In the genomic region with DNA sequence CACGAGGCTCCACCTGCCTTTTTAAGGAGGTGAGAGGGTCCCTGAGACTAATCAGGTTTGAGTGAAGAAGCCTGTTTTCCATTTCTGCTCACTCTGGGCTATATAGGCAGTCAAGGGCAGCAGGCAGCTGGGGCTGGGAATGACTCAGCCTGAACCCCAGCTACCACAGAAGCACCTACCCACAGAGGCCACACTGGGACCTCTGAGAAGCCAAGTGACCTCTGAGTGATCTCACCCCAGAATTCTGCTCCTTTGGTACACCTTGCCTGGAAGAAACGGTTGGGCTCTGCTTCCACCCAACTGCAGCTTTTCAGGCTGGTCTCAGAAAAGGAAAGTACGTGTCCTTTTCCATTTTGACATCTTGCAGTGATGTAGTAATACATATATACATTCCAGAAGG, we compare ENCODE assay signal across 14 cellular contexts. TPM values are rescaled to one million over a fixed set of nuclear protein-coding genes. Genes with fewer than 3 reads are reported as not detected.
DNase-seq lines count a peak whose midpoint lies in the region; ATAC-seq and TF ChIP-seq lines count a peak whose summit lies in the region.
"Had no signal": no experiment of that assay in that cellular context is flagged by ENCODE, and none has a peak within 500 bp of the region (broad histone marks: within the 10 kb centered on the region; RNA-seq: fewer than 3 reads in every experiment).

No MANE protein-coding gene starts in this region.

- H2BK12ac ChIP-seq in neuronal stem cell (ENCODE audit: low read length) = no peak overlapping the region

- H3K9ac ChIP-seq in neuronal stem cell (ENCODE audit: low read depth, low read length, poor library complexity) = no peak overlapping the region
- H3K9ac ChIP-seq in neural progenitor cell = no peak overlapping the region

- H2AFZ ChIP-seq in neuronal stem cell (ENCODE audit: low read length) (no peak overlapping the region), neural progenitor cell (replicated peaks) (no peak overlapping the region)

- no peak overlapping the region for H2BK120ac ChIP-seq in neuronal stem cell (ENCODE audit: low read depth, low read length)

- no peak overlapping the region for H3K4me2 ChIP-seq in neuronal stem cell (ENCODE audit: insufficient read depth, low read length, poor library complexity, severe bottlenecking)
- no peak overlapping the region for H3K4me2 ChIP-seq in neural progenitor cell

- POLR2A ChIA-PET in activated CD4-positive, alpha-beta memory T cell treated with anti-CD3 and anti-CD28 coated beads for 36 hours (lab: Charles Lee) = interaction anchor here (1.5 kb wide), 1 partner anchor 12 kb away, joined by 4 read pairs; no protein-coding TSS in a partner anchor

- no peaks in the 10 kb centered on the region for H3K36me3 Mint-ChIP-seq in activated CD4-positive, alpha-beta memory T cell treated with anti-CD3 and anti-CD28 coated beads for 36 hours
- H3K36me3 Mint-ChIP-seq in neural progenitor cell = no peaks in the 10 kb centered on the region

- H3K4me3 Mint-ChIP-seq in activated CD4-positive, alpha-beta memory T cell treated with anti-CD3 and anti-CD28 coated beads for 36 hours = no peak overlapping the region
- H3K4me3 Mint-ChIP-seq in neural progenitor cell = no peak overlapping the region
- H3K4me3 Mint-ChIP-seq: activated B cell treated with CpG ODN at 0.5 μM for 24 hours had no signal

- H3K4me1 ChIP-seq in neuronal stem cell (ENCODE audit: control insufficient read depth in 2 of 2, insufficient read depth in 1 of 2, low read depth in 1 of 2, low read length in 2 of 2) (peaks cover 1 to 10% of the 10 kb centered on the region in 2 donors), neural progenitor cell (peaks cover 10% of the 10 kb centered on the region)
- H3K4me1 ChIP-seq: Peyer's patch had no signal

- DNase-seq in NK-92 treated with Interleukin-12 subunit alpha and Interleukin-12 subunit beta, amount 100 ng/mL, for 24 hours (lab: John Stamatoyannopoulos, UW) = peak; percentile 51
- DNase-seq in NK-92 (lab: John Stamatoyannopoulos, UW; ENCODE audit: unreplicated experiment) (no peak), HCEC 1CT (peak; percentile 74), neuronal stem cell (ENCODE audit: low spot score) (no peak), neural progenitor cell (ENCODE audit: low spot score) (no peak), foreskin melanocyte (no peak)
- peak; percentile 59 for DNase-seq in activated CD4-positive, alpha-beta memory T cell treated with anti-CD3 and anti-CD28 coated beads for 36 hours
- DNase-seq: activated B cell treated with CpG ODN at 0.5 μM for 24 hours, mucosa of descending colon, NCI-H1417 treated with DMSO at 0.1 percent for 48 hours, Peyer's patch, tibial artery had no signal

- no peak overlapping the region for H3K27ac Mint-ChIP-seq in activated CD4-positive, alpha-beta memory T cell treated with anti-CD3 and anti-CD28 coated beads for 36 hours
- H3K27ac Mint-ChIP-seq in neural progenitor cell = no peak overlapping the region
- H3K27ac Mint-ChIP-seq: activated B cell treated with CpG ODN at 0.5 μM for 24 hours had no signal

- H3K4ac ChIP-seq in neuronal stem cell (ENCODE audit: low read length) = no peak overlapping the region

- H3K36me3 ChIP-seq in neuronal stem cell (replicated peaks in 1 of 2; ENCODE audit: control insufficient read depth in 2 of 2, insufficient read depth in 2 of 2, low read length in 2 of 2) (no peaks in the 10 kb centered on the region), neural progenitor cell (no peaks in the 10 kb centered on the region)
- H3K36me3 ChIP-seq: Peyer's patch, tibial artery had no signal

- no peak overlapping the region for H3K4me3 ChIP-seq in neuronal stem cell (ENCODE audit: low read length in 2 of 2)
- H3K4me3 ChIP-seq in neural progenitor cell = no peak overlapping the region
- H3K4me3 ChIP-seq: mucosa of descending colon, Peyer's patch, tibial artery had no signal

- no peaks in the 10 kb centered on the region for H3K27me3 Mint-ChIP-seq in activated CD4-positive, alpha-beta memory T cell treated with anti-CD3 and anti-CD28 coated beads for 36 hours
- peaks cover 2% of the 10 kb centered on the region for H3K27me3 Mint-ChIP-seq in neural progenitor cell (ENCODE audit: insufficient read depth, low read depth)
- H3K27me3 Mint-ChIP-seq: activated B cell treated with CpG ODN at 0.5 μM for 24 hours had no signal

- peaks cover 5% of the 10 kb centered on the region for H4K20me1 ChIP-seq in neural progenitor cell (ENCODE audit: low read depth)

- peaks cover 28% of the 10 kb centered on the region for H3K4me1 Mint-ChIP-seq in activated CD4-positive, alpha-beta memory T cell treated with anti-CD3 and anti-CD28 coated beads for 36 hours (ENCODE audit: low read depth)
- H3K4me1 Mint-ChIP-seq in neural progenitor cell = peaks cover 18% of the 10 kb centered on the region

- intact Hi-C loops in activated CD4-positive, alpha-beta memory T cell treated with anti-CD3 and anti-CD28 coated beads for 36 hours (cut with micrococcal nuclease) = no loop called here

- H3K9me3 Mint-ChIP-seq in activated CD4-positive, alpha-beta memory T cell treated with anti-CD3 and anti-CD28 coated beads for 36 hours = no peaks in the 10 kb centered on the region
- no peaks in the 10 kb centered on the region for H3K9me3 Mint-ChIP-seq in neural progenitor cell
- H3K9me3 Mint-ChIP-seq: activated B cell treated with CpG ODN at 0.5 μM for 24 hours had no signal

- TF ChIP-seq CTCF in neural progenitor cell (IDR thresholded peaks at IDR 0.05) = no peak

- CTCF ChIA-PET in activated CD4-positive, alpha-beta memory T cell treated with anti-CD3 and anti-CD28 coated beads for 36 hours (lab: Charles Lee) = interaction anchor here (1.0 to 1.2 kb wide), 2 partner anchors 48 to 52 kb away, joined by 4 to 6 read pairs; no protein-coding TSS in a partner anchor

- H3K27ac ChIP-seq in neuronal stem cell (replicated peaks; ENCODE audit: low read length) (no peak overlapping the region), neural progenitor cell (no peak overlapping the region)
- H3K27ac ChIP-seq: 22Rv1, Peyer's patch, tibial artery had no signal

- H3K9me3 ChIP-seq in neuronal stem cell (replicated peaks in 1 of 2; ENCODE audit: control insufficient read depth in 2 of 2, insufficient read depth in 1 of 2, low read depth in 1 of 2, low read length in 2 of 2) (no peaks in the 10 kb centered on the region), neural progenitor cell (ENCODE audit: low read depth) (no peaks in the 10 kb centered on the region)
- H3K9me3 ChIP-seq: mucosa of descending colon, Peyer's patch, tibial artery had no signal

- ATAC-seq in HG02938 (IDR thresholded peaks at IDR 0.05; ENCODE audit: unreplicated experiment) = no peak
- ATAC-seq: mucosa of descending colon had no signal

- WGBS in neuronal stem cell (ENCODE audit: extremely low coverage in 2 of 2, insufficient read length in 2 of 2, insufficient replicate concordance in 1 of 2), 2 donors = no CpG with 5 or more reads among the region's 3 CpGs

- no peaks in the 10 kb centered on the region for H3K27me3 ChIP-seq in neuronal stem cell (ENCODE audit: control insufficient read depth in 3 of 3, insufficient read depth in 3 of 3, low read depth in 1 of 3, low read length in 3 of 3)
- peaks cover 8% of the 10 kb centered on the region for H3K27me3 ChIP-seq in neural progenitor cell
- H3K27me3 ChIP-seq: Peyer's patch, tibial artery had no signal

- no peaks in the 10 kb centered on the region for H3K79me2 ChIP-seq in neural progenitor cell (ENCODE audit: low read depth)

- H3K18ac ChIP-seq in neuronal stem cell (ENCODE audit: low read length) = peak overlapping the region; percentile 48

- H3K14ac ChIP-seq in neuronal stem cell (ENCODE audit: low read length) = peak overlapping the region; percentile 17

- H2BK5ac ChIP-seq in neuronal stem cell (ENCODE audit: low read length) = no peak overlapping the region

- no peak overlapping the region for H3K23ac ChIP-seq in neuronal stem cell (ENCODE audit: low read depth, low read length, poor library complexity)

- H2AK5ac ChIP-seq in neuronal stem cell (ENCODE audit: low read depth, low read length) = no peak overlapping the region

- no peak overlapping the region for H4K91ac ChIP-seq in neuronal stem cell (ENCODE audit: low read depth, low read length, poor library complexity)

- no peak overlapping the region for H2BK15ac ChIP-seq in neuronal stem cell (ENCODE audit: low read length)

- no peak overlapping the region for H4K8ac ChIP-seq in neuronal stem cell (ENCODE audit: low read depth, low read length)

- H3K79me1 ChIP-seq in neuronal stem cell (ENCODE audit: low read depth, low read length) = no peaks in the 10 kb centered on the region

- H3F3A ChIP-seq in neural progenitor cell (ENCODE audit: low read depth) = peaks cover 4% of the 10 kb centered on the region

RNA-seq across cellular contexts. Expression of gene FAM219A, which starts 6.8 kb away (rescaled TPM):
- total RNA-seq in activated CD4-positive, alpha-beta memory T cell treated with anti-CD3 and anti-CD28 coated beads for 36 hours = 10 to 100 TPM; 13.3 to 13.8 TPM
- 6.8 TPM for polyA plus RNA-seq in neuronal stem cell (2013, experiment 1 of 2)
- polyA plus RNA-seq in neuronal stem cell (2013, experiment 2 of 2) = 7.5 TPM
- total RNA-seq in neural progenitor cell (ENCODE audit: low replicate concordance) = 4.2 and 6.5 TPM in 2 replicates

RNA-seq across cellular contexts. Expression of gene DNAI1, which starts 7.1 kb away (rescaled TPM):
- under 1 TPM; 0.19 to 0.69 TPM for total RNA-seq in activated CD4-positive, alpha-beta memory T cell treated with anti-CD3 and anti-CD28 coated beads for 36 hours
- polyA plus RNA-seq in neuronal stem cell (2013, experiment 1 of 2) = 0.99 TPM
- 1.3 TPM for polyA plus RNA-seq in neuronal stem cell (2013, experiment 2 of 2)
- total RNA-seq in neural progenitor cell (ENCODE audit: low replicate concordance) = 0.52 and 1.3 TPM in 2 replicates
- total RNA-seq: activated B cell treated with CpG ODN at 0.5 μM for 24 hours, mucosa of descending colon, Peyer's patch had no signal

Comparison
In these comparisons a context has a peak if more than half of its experiments do, and no peak if none do; other contexts are left out.
1. DNase-seq: peak in NK-92 treated with Interleukin-12 subunit alpha and Interleukin-12 subunit beta, amount 100 ng/mL, for 24 hours (single experiment), HCEC 1CT (single experiment) and activated CD4-positive, alpha-beta memory T cell treated with anti-CD3 and anti-CD28 coated beads for 36 hours (single experiment); none in NK-92 (single experiment), neuronal stem cell (single experiment), neural progenitor cell (single experiment) and foreskin melanocyte (single experiment).